In genomic region chr1:156767879-156768608, GRCh38 we compare ENCODE assay signal across 8 cellular contexts. TPM values are rescaled to one million over a fixed set of nuclear protein-coding genes. Genes with fewer than 3 reads are reported as not detected.
DNase-seq lines count a peak whose midpoint lies in the region; ATAC-seq, FAIRE-seq and TF ChIP-seq lines count a peak whose summit lies in the region.

No MANE protein-coding gene starts in this region.

- TF ChIP-seq CTCF in BE2C (IDR thresholded peaks at IDR 0.05; ENCODE audit: low read depth, low read length): no peak
- TF ChIP-seq CTCF in bronchial epithelial cell (IDR thresholded peaks at IDR 0.05; ENCODE audit: insufficient read depth, low read length, severe bottlenecking): no peak
- no peak for TF ChIP-seq CTCF in left lung (IDR thresholded peaks at IDR 0.05)
- TF ChIP-seq CTCF in stomach (IDR thresholded peaks at IDR 0.05): no peak

- no peak for TF ChIP-seq EP300 in stomach (IDR thresholded peaks at IDR 0.05)

- intact Hi-C loops in left lung (cut with DNase I): no loop called here
- intact Hi-C loops in stomach (cut with DNase I; ENCODE audit: low total_unique reads): no loop called here

- H3K4me1 ChIP-seq in BE2C (peaks cover 5% of the 10 kb centered on the region), left lung (peaks cover 19 to 59% of the 10 kb centered on the region in 2 donors), stomach (peaks cover 43 to 65% (median 60%) of the 10 kb centered on the region in 4 donors)

- H3K9me3 ChIP-seq in BE2C (no peaks in the 10 kb centered on the region), left lung (no peaks in the 10 kb centered on the region), stomach (no peaks in the 10 kb centered on the region)

- peak; percentile 5 for ATAC-seq in GM19324 (IDR thresholded peaks at IDR 0.05; ENCODE audit: low FRiP score, unreplicated experiment)
- peak; percentile 6 for ATAC-seq in left lung
- ATAC-seq in HG02981 (IDR thresholded peaks at IDR 0.05; ENCODE audit: unreplicated experiment): no peak

- H3K27ac ChIP-seq in left lung: peak overlapping the region; percentile 86 to 92
- H3K27ac ChIP-seq in stomach: peak overlapping the region; percentile 92 to 97 (median 97)

- no peak for TF ChIP-seq POLR2A in stomach (IDR thresholded peaks at IDR 0.05)

- DNase-seq in BE2C: peak; percentile 54
- DNase-seq in NCI-H748 (lab: John Stamatoyannopoulos, UW; ENCODE audit: unreplicated experiment): peak; percentile 61
- no peak for DNase-seq in bronchial epithelial cell (ENCODE audit: low read depth)
- peak; percentile 41 to 86 for DNase-seq in left lung
- DNase-seq in stomach: no peak
- DNase-seq in NCI-H1092 (lab: John Stamatoyannopoulos, UW): no peak

- H3K36me3 ChIP-seq in BE2C (peaks cover 14% of the 10 kb centered on the region), bronchial epithelial cell (ENCODE audit: control insufficient read depth, insufficient read depth, low read length) (peaks cover 4% of the 10 kb centered on the region), left lung (peaks cover 0 to 18% of the 10 kb centered on the region in 2 donors), stomach (peaks cover 5 to 19% (median 13%) of the 10 kb centered on the region in 4 donors)

- H3K4me3 ChIP-seq in BE2C (ENCODE audit: low read depth, low read length) (peak overlapping the region; percentile 98), bronchial epithelial cell (ENCODE audit: low read depth, low read length) (peak overlapping the region; percentile 95), left lung (peak overlapping the region; percentile 90 to 97), stomach (peak overlapping the region; percentile 90 to 97 (median 94))

- no peaks in the 10 kb centered on the region for H3K27me3 ChIP-seq in BE2C
- no peaks in the 10 kb centered on the region for H3K27me3 ChIP-seq in bronchial epithelial cell (ENCODE audit: control insufficient read depth, insufficient read depth, low read length)
- H3K27me3 ChIP-seq in left lung: no peaks in the 10 kb centered on the region
- no peaks in the 10 kb centered on the region for H3K27me3 ChIP-seq in stomach

- WGBS in stomach, 5 donors: 0 to 1% (median 0%) methylated on average over 24 to 31 of the region's 31 CpGs

- no peak for FAIRE-seq in bronchial epithelial cell (lab: Jason Lieb, UNC)

RNA-seq across cellular contexts. Expression of gene PRCC, which starts 0.7 kb away (rescaled TPM):
- polyA plus RNA-seq in BE2C (2012; ENCODE audit: insufficient read depth, insufficient read length, low read depth): 319 TPM
- total RNA-seq in bronchial epithelial cell: 9.2 and 11.5 TPM in 2 replicates
- total RNA-seq in left lung: 10 to 100 TPM; 40.7 to 56.2 TPM
- total RNA-seq in stomach: 10 to 100 TPM; 24.0 to 93.0 (median 76.4) TPM
- polyA plus RNA-seq in stomach: 10 to 100 TPM; 39.1 to 41.9 (median 40.1) TPM

RNA-seq across cellular contexts. Expression of gene HDGF, which starts 16.6 kb away (rescaled TPM):
- polyA plus RNA-seq in BE2C (2012; ENCODE audit: insufficient read depth, insufficient read length, low read depth): 264 TPM
- total RNA-seq in bronchial epithelial cell (163 and 225 TPM in 2 replicates), left lung (100 to 1,000 TPM; 139 to 207 TPM), stomach (100 to 1,000 TPM in 4 of 5 donors, 10 to 100 TPM in 1; 81.7 to 214 (median 163) TPM)
- 100 to 1,000 TPM; 114 to 165 (median 144) TPM for polyA plus RNA-seq in stomach

RNA-seq across cellular contexts. Expression of gene MRPL24, which starts 27.2 kb away (rescaled TPM):
- polyA plus RNA-seq in BE2C (2012; ENCODE audit: insufficient read depth, insufficient read length, low read depth): 264 TPM
- 60.3 and 74.1 TPM in 2 replicates for total RNA-seq in bronchial epithelial cell
- total RNA-seq in left lung: 10 to 100 TPM; 42.8 to 62.2 TPM
- total RNA-seq in stomach: 10 to 100 TPM; 15.6 to 56.8 (median 33.3) TPM
- polyA plus RNA-seq in stomach: 100 to 1,000 TPM in 2 of 3 donors, 10 to 100 TPM in 1; 91.6 to 113 (median 111) TPM

RNA-seq across cellular contexts. Expression of gene ISG20L2, which starts 39.5 kb away (rescaled TPM):
- polyA plus RNA-seq in BE2C (2012; ENCODE audit: insufficient read depth, insufficient read length, low read depth): 100 TPM
- total RNA-seq in bronchial epithelial cell (7.9 and 10.6 TPM in 2 replicates), left lung (10 to 100 TPM; 18.3 to 30.8 TPM), stomach (10 to 100 TPM in 3 of 5 donors, 1 to 10 TPM in 2; 4.5 to 65.5 (median 24.3) TPM)
- polyA plus RNA-seq in stomach: 10 to 100 TPM in 2 of 3 donors, 1 to 10 TPM in 1; 7.5 to 12.3 (median 11.0) TPM

RNA-seq across cellular contexts. Expression of gene METTL25B, which starts 39.8 kb away (rescaled TPM):
- 47.1 TPM for polyA plus RNA-seq in BE2C (2012; ENCODE audit: insufficient read depth, insufficient read length, low read depth)
- total RNA-seq in bronchial epithelial cell (14.7 and 20.2 TPM in 2 replicates), left lung (10 to 100 TPM; 30.6 to 35.3 TPM), stomach (10 to 100 TPM; 15.2 to 90.2 (median 72.4) TPM)
- polyA plus RNA-seq in stomach: 10 to 100 TPM; 31.0 to 50.2 (median 43.5) TPM

Comparison
In these comparisons a context has a peak if more than half of its experiments do, and no peak if none do; other contexts are left out.
1. DNase-seq: peak in BE2C (single experiment), NCI-H748 (single experiment) and left lung (2 of 2); none in bronchial epithelial cell (single experiment), stomach (single experiment) and NCI-H1092 (single experiment).
2. Peak in every context shown above with its lines, with median percentiles within 50 percentile points of each other: H3K4me3 ChIP-seq.